In genomic region chr3:4413467-4413866, GRCh38 we compare ENCODE assay signal across 15 cellular contexts. TPM values are rescaled to one million over a fixed set of nuclear protein-coding genes. Genes with fewer than 3 reads are reported as not detected.
DNase-seq lines count a peak whose midpoint lies in the region; TF ChIP-seq lines count a peak whose summit lies in the region.
"Had no signal": no experiment of that assay in that cellular context is flagged by ENCODE, and none has a peak within 500 bp of the region (broad histone marks: within the 10 kb centered on the region; RNA-seq: fewer than 3 reads in every experiment).

No MANE protein-coding gene starts in this region.

- DNase-seq in EH (ENCODE audit: low read depth) (peak; percentile 4), LNCaP clone FGC (ENCODE audit: low read depth) (peak; percentile 59), astrocyte of the spinal cord (ENCODE audit: low read depth, low spot score) (peak; percentile 22), fibroblast of pulmonary artery (ENCODE audit: low read depth) (peak; percentile 18), NCI-H1417 treated with DMSO at 0.1 percent for 48 hours (lab: John Stamatoyannopoulos, UW) (no peak)
- no peak for DNase-seq in activated naive CD4-positive, alpha-beta T cell treated with anti-CD3 and anti-CD28 coated beads, Interleukin-2, amount 10 ng/mL, durations not matched to agents 7 days and 5 days
- DNase-seq in effector memory CD4-positive, alpha-beta T cell: no peak
- no peak for DNase-seq in activated naive CD4-positive, alpha-beta T cell treated with anti-CD3 and anti-CD28 coated beads for 36 hours
- DNase-seq: CD8-positive, alpha-beta memory T cell; NCI-H1105; NCI-H187 treated with DMSO at 0.1 percent for 48 hours; NCI-H2171 treated with DMSO at 0.1 percent for 48 hours; NCI-H524 had no signal

- TF ChIP-seq CTCF in LNCaP clone FGC (IDR thresholded peaks at IDR 0.05; ENCODE audit: control insufficient read depth, extremely low read depth, insufficient read depth) (no peak), astrocyte of the spinal cord (IDR thresholded peaks at IDR 0.05; ENCODE audit: low read depth, low read length) (no peak), fibroblast of pulmonary artery (IDR thresholded peaks at IDR 0.05; ENCODE audit: low read length, missing control alignments) (no peak)

- in situ Hi-C loops in astrocyte of the spinal cord (cut with HindIII; ENCODE audit: low sequenced_read_pairs): no loop called here

- no peak overlapping the region for H3K27ac ChIP-seq in effector memory CD4-positive, alpha-beta T cell (ENCODE audit: insufficient read depth, low read length, poor library complexity, severe bottlenecking)

- no peak overlapping the region for H3K27ac Mint-ChIP-seq in activated naive CD4-positive, alpha-beta T cell treated with anti-CD3 and anti-CD28 coated beads, Interleukin-2, amount 10 ng/mL, durations not matched to agents 7 days and 5 days
- no peak overlapping the region for H3K27ac Mint-ChIP-seq in activated naive CD4-positive, alpha-beta T cell treated with anti-CD3 and anti-CD28 coated beads for 36 hours
- H3K27ac Mint-ChIP-seq: B cell had no signal

- H3K4me1 Mint-ChIP-seq in activated naive CD4-positive, alpha-beta T cell treated with anti-CD3 and anti-CD28 coated beads, Interleukin-2, amount 10 ng/mL, durations not matched to agents 7 days and 5 days: peaks cover 15% of the 10 kb centered on the region
- H3K4me1 Mint-ChIP-seq in activated naive CD4-positive, alpha-beta T cell treated with anti-CD3 and anti-CD28 coated beads for 36 hours (ENCODE audit: low read depth): peaks cover 24% of the 10 kb centered on the region
- H3K4me1 Mint-ChIP-seq: B cell had no signal

- no peak overlapping the region for H3K4me3 ChIP-seq in LNCaP clone FGC (ENCODE audit: low read depth, low read length)
- no peak overlapping the region for H3K4me3 ChIP-seq in astrocyte of the spinal cord (ENCODE audit: low read depth, low read length)
- H3K4me3 ChIP-seq in fibroblast of pulmonary artery (replicated peaks; ENCODE audit: low read depth, low read length): no peak overlapping the region
- H3K4me3 ChIP-seq in effector memory CD4-positive, alpha-beta T cell (ENCODE audit: insufficient read depth, low read depth, low read length, poor library complexity, severe bottlenecking): no peak overlapping the region
- H3K4me3 ChIP-seq: HAP-1 had no signal

- H3K9me3 ChIP-seq in effector memory CD4-positive, alpha-beta T cell (ENCODE audit: control insufficient read depth, low read length): no peaks in the 10 kb centered on the region
- H3K9me3 ChIP-seq: HAP-1 had no signal

- CTCF ChIA-PET in activated naive CD4-positive, alpha-beta T cell treated with anti-CD3 and anti-CD28 coated beads, Interleukin-2, amount 10 ng/mL, durations not matched to agents 7 days and 5 days (lab: Charles Lee): no interaction called here
- CTCF ChIA-PET in activated naive CD4-positive, alpha-beta T cell treated with anti-CD3 and anti-CD28 coated beads for 36 hours (lab: Charles Lee): interaction anchor here (0.7 to 1.3 kb wide), 5 partner anchors 11 to 63 kb away, joined by 3 to 5 read pairs (median 3); no protein-coding TSS in a partner anchor

- H3K27me3 ChIP-seq in effector memory CD4-positive, alpha-beta T cell (replicated peaks; ENCODE audit: control insufficient read depth, insufficient read depth, low read length, poor library complexity, severe bottlenecking): no peaks in the 10 kb centered on the region

- no peak overlapping the region for H3K4me3 Mint-ChIP-seq in activated naive CD4-positive, alpha-beta T cell treated with anti-CD3 and anti-CD28 coated beads, Interleukin-2, amount 10 ng/mL, durations not matched to agents 7 days and 5 days
- H3K4me3 Mint-ChIP-seq in activated naive CD4-positive, alpha-beta T cell treated with anti-CD3 and anti-CD28 coated beads for 36 hours: no peak overlapping the region
- H3K4me3 Mint-ChIP-seq: B cell; CD8-positive, alpha-beta memory T cell had no signal

- H3K36me3 Mint-ChIP-seq in activated naive CD4-positive, alpha-beta T cell treated with anti-CD3 and anti-CD28 coated beads, Interleukin-2, amount 10 ng/mL, durations not matched to agents 7 days and 5 days: peaks cover 18% of the 10 kb centered on the region
- peaks cover 15% of the 10 kb centered on the region for H3K36me3 Mint-ChIP-seq in activated naive CD4-positive, alpha-beta T cell treated with anti-CD3 and anti-CD28 coated beads for 36 hours (ENCODE audit: low read depth)

- H3K36me3 ChIP-seq in effector memory CD4-positive, alpha-beta T cell (ENCODE audit: control insufficient read depth, insufficient read depth, low read length): peaks cover 20% of the 10 kb centered on the region
- H3K36me3 ChIP-seq: HAP-1 had no signal

- H3K9me3 Mint-ChIP-seq in activated naive CD4-positive, alpha-beta T cell treated with anti-CD3 and anti-CD28 coated beads, Interleukin-2, amount 10 ng/mL, durations not matched to agents 7 days and 5 days: no peaks in the 10 kb centered on the region
- no peaks in the 10 kb centered on the region for H3K9me3 Mint-ChIP-seq in activated naive CD4-positive, alpha-beta T cell treated with anti-CD3 and anti-CD28 coated beads for 36 hours
- H3K9me3 Mint-ChIP-seq: CD8-positive, alpha-beta memory T cell had no signal

- H3K27me3 Mint-ChIP-seq in activated naive CD4-positive, alpha-beta T cell treated with anti-CD3 and anti-CD28 coated beads, Interleukin-2, amount 10 ng/mL, durations not matched to agents 7 days and 5 days: no peaks in the 10 kb centered on the region
- no peaks in the 10 kb centered on the region for H3K27me3 Mint-ChIP-seq in activated naive CD4-positive, alpha-beta T cell treated with anti-CD3 and anti-CD28 coated beads for 36 hours (ENCODE audit: low read depth)
- H3K27me3 Mint-ChIP-seq: B cell; CD8-positive, alpha-beta memory T cell had no signal

- intact Hi-C loops in activated naive CD4-positive, alpha-beta T cell treated with anti-CD3 and anti-CD28 coated beads for 36 hours (cut with micrococcal nuclease): no loop called here

- no peaks in the 10 kb centered on the region for H3K4me1 ChIP-seq in effector memory CD4-positive, alpha-beta T cell (ENCODE audit: control insufficient read depth, insufficient read depth, low read length, poor library complexity, severe bottlenecking)
- H3K4me1 ChIP-seq: HAP-1 had no signal

RNA-seq across cellular contexts. Expression of gene SUMF1, which starts 53.6 kb away (rescaled TPM):
- total RNA-seq in activated naive CD4-positive, alpha-beta T cell treated with anti-CD3 and anti-CD28 coated beads for 36 hours: 1 to 10 TPM; 3.9 to 5.0 TPM

Comparison
In these comparisons a context has a peak if more than half of its experiments do, and no peak if none do; other contexts are left out.
1. DNase-seq: peak in EH (single experiment), LNCaP clone FGC (single experiment), astrocyte of the spinal cord (single experiment) and fibroblast of pulmonary artery (single experiment); none in activated naive CD4-positive, alpha-beta T cell treated with anti-CD3 and anti-CD28 coated beads, Interleukin-2, amount 10 ng/mL, durations not matched to agents 7 days and 5 days (single experiment), effector memory CD4-positive, alpha-beta T cell (0 of 3), activated naive CD4-positive, alpha-beta T cell treated with anti-CD3 and anti-CD28 coated beads for 36 hours (single experiment) and NCI-H1417 treated with DMSO at 0.1 percent for 48 hours (single experiment).